16 cellular contexts compared by ENCODE assay signal in the genomic region with DNA sequence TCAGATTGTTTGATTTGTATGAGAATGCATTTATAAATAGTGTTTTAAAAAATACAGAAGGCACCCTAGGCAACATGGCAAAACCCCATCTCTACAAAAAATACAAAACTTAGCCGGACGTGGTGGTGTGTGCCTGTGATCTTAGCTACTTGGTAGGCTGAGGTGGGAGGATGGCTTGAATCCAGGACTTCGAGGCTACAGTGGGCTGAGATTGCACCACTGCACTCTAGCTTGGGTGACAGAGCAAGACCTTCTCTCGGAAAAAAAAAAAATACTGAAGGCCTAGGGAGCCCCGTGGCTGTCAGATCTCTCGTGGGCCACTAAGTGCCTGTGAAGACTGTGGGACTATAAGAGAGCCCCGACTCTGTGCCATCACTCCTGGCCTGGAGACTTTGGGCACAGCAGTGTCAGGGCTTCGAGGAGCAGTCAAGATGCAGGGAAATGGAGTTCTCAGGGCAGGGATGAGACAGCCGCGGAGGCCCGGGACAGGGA. TPM values are rescaled to one million over a fixed set of nuclear protein-coding genes. Genes with fewer than 3 reads are reported as not detected.
DNase-seq lines count a peak whose midpoint lies in the region; TF ChIP-seq lines count a peak whose summit lies in the region.
"Had no signal": no experiment of that assay in that cellular context is flagged by ENCODE, and none has a peak within 500 bp of the region (broad histone marks: within the 10 kb centered on the region; RNA-seq: fewer than 3 reads in every experiment).

No MANE protein-coding gene starts in this region.

- H3K4me3 ChIP-seq in BLaER1, result peak overlapping the region; percentile 44; the same call in 1 of the 2 replicates
- H3K4me3 ChIP-seq in OCI-LY7 (ENCODE audit: low read depth, low read length, poor library complexity, severe bottlenecking), result no peak overlapping the region
- H3K4me3 ChIP-seq in esophagus squamous epithelium, result no peak overlapping the region
- H3K4me3 ChIP-seq: uterus had no signal

- H3K4me1 ChIP-seq in BLaER1 (peaks cover 80% of the 10 kb centered on the region), OCI-LY7 (ENCODE audit: insufficient read depth, low read length, poor library complexity, severe bottlenecking) (peaks cover 16% of the 10 kb centered on the region), esophagus squamous epithelium (peaks cover 0 to 12% (median 6%) of the 10 kb centered on the region in 3 donors)
- H3K4me1 ChIP-seq: BE2C, uterus had no signal

- CTCF ChIA-PET in OCI-LY7 (lab: Charles Lee; ENCODE audit: unreplicated experiment), result interaction anchor here (0.6 to 2.3 kb wide), 2 partner anchors 15 to 74 kb away, joined by 3 to 13 read pairs; no protein-coding TSS in a partner anchor

- H3K9me3 ChIP-seq in BLaER1 (no peaks in the 10 kb centered on the region), OCI-LY7 (ENCODE audit: low read length) (no peaks in the 10 kb centered on the region), esophagus squamous epithelium (no peaks in the 10 kb centered on the region)
- H3K9me3 ChIP-seq: BE2C, uterus had no signal

- H4K20me1 ChIP-seq in BLaER1 (no peaks in the 10 kb centered on the region), OCI-LY7 (ENCODE audit: insufficient read depth, low read length) (no peaks in the 10 kb centered on the region)

- H3K4me3 Mint-ChIP-seq in osteocyte (ENCODE audit: unreplicated experiment) (no peak overlapping the region), endothelial cell (ENCODE audit: unreplicated experiment) (no peak overlapping the region)
- H3K4me3 Mint-ChIP-seq: immature natural killer cell had no signal

- no peaks in the 10 kb centered on the region for H3K36me3 Mint-ChIP-seq in osteocyte (ENCODE audit: unreplicated experiment)
- no peaks in the 10 kb centered on the region for H3K36me3 Mint-ChIP-seq in endothelial cell (ENCODE audit: low read depth, unreplicated experiment)
- H3K36me3 Mint-ChIP-seq: immature natural killer cell had no signal

- H3K27me3 Mint-ChIP-seq in osteocyte (ENCODE audit: unreplicated experiment) (no peaks in the 10 kb centered on the region), endothelial cell (ENCODE audit: unreplicated experiment) (peaks cover 7% of the 10 kb centered on the region)

- no peaks in the 10 kb centered on the region for H3K9me3 Mint-ChIP-seq in osteocyte (ENCODE audit: unreplicated experiment)
- no peaks in the 10 kb centered on the region for H3K9me3 Mint-ChIP-seq in endothelial cell (ENCODE audit: unreplicated experiment)
- H3K9me3 Mint-ChIP-seq: immature natural killer cell had no signal

- no peak for DNase-seq in OCI-LY7 (ENCODE audit: low spot score)
- peak; percentile 29 for DNase-seq in fibroblast of peridontal ligament (ENCODE audit: extremely low read depth)
- DNase-seq in osteocyte (ENCODE audit: extremely low spot score, unreplicated experiment), result no peak
- no peak for DNase-seq in endothelial cell (ENCODE audit: low spot score)
- no peak for DNase-seq in NCI-H774 (lab: John Stamatoyannopoulos, UW)
- DNase-seq in esophagus squamous epithelium (lab: John Stamatoyannopoulos, UW), result no peak
- DNase-seq in pons (ENCODE audit: low spot score), result no peak
- DNase-seq: dermis blood vessel endothelial cell, DMS79 treated with DMSO at 0.1 percent for 48 hours, immature natural killer cell, NCI-H1930 had no signal

- WGBS in esophagus squamous epithelium, 2 donors, result 46 to 52% methylated on average over 6 to 11 of the region's 11 CpGs

- POLR2A ChIA-PET in OCI-LY7 (lab: Charles Lee), result interaction anchor here (0.7 to 2.2 kb wide), 8 partner anchors 9 to 64 kb away, joined by 3 to 8 read pairs (median 4); partner anchors contain the start of gene IWS1

- H3K27ac Mint-ChIP-seq in osteocyte (ENCODE audit: unreplicated experiment), result peak overlapping the region; percentile 71
- no peak overlapping the region for H3K27ac Mint-ChIP-seq in endothelial cell (ENCODE audit: unreplicated experiment)
- H3K27ac Mint-ChIP-seq: immature natural killer cell, progenitor cell of endocrine pancreas had no signal

- H3K27ac ChIP-seq in BLaER1, result peak overlapping the region; percentile 70
- no peak overlapping the region for H3K27ac ChIP-seq in OCI-LY7 (ENCODE audit: low read depth, low read length, poor library complexity, severe bottlenecking)
- H3K27ac ChIP-seq in esophagus squamous epithelium, result no peak overlapping the region
- H3K27ac ChIP-seq: foreskin keratinocyte, uterus had no signal

- peak overlapping the region; percentile 86 for H3K4me2 ChIP-seq in BLaER1
- H3K4me2 ChIP-seq in OCI-LY7 (ENCODE audit: low read length), result peak overlapping the region; percentile 28; the same call in 1 of the 2 replicates

- H2AFZ ChIP-seq in OCI-LY7 (ENCODE audit: low read length), result no peak overlapping the region

- H3K36me3 ChIP-seq in BLaER1, result no peaks in the 10 kb centered on the region
- no peaks in the 10 kb centered on the region for H3K36me3 ChIP-seq in OCI-LY7 (ENCODE audit: insufficient read depth, low read length)
- H3K36me3 ChIP-seq in esophagus squamous epithelium, result no peaks in the 10 kb centered on the region
- H3K36me3 ChIP-seq: BE2C, uterus had no signal

- no TSS peak for BruUV-seq in OCI-LY7 (replicated peaks; lab: Mats Ljungman, UMichigan)

- TF ChIP-seq CTCF in OCI-LY7 (conservative IDR thresholded peaks at IDR 0.05; ENCODE audit: low read length), result no peak
- TF ChIP-seq CTCF in osteocyte (IDR thresholded peaks at IDR 0.05), result no peak
- TF ChIP-seq CTCF in endothelial cell (IDR thresholded peaks at IDR 0.05; ENCODE audit: unreplicated experiment), result no peak
- TF ChIP-seq CTCF in esophagus squamous epithelium (IDR thresholded peaks at IDR 0.05), result no peak

- intact Hi-C loops in OCI-LY7 (cut with micrococcal nuclease; ENCODE audit: unreplicated experiment), result loop anchor here (5.0 kb wide), 1 partner anchor 126 kb away; the partner anchor contains the start of gene SFT2D3
- intact Hi-C loops in esophagus squamous epithelium (cut with DNase I), result no loop called here

- no peaks in the 10 kb centered on the region for H3K27me3 ChIP-seq in BLaER1
- H3K27me3 ChIP-seq in esophagus squamous epithelium, result no peaks in the 10 kb centered on the region
- H3K27me3 ChIP-seq: BE2C, uterus had no signal

- TF ChIP-seq POLR2A in esophagus squamous epithelium (IDR thresholded peaks at IDR 0.05), result no peak

- peaks cover 23% of the 10 kb centered on the region for H3K4me1 Mint-ChIP-seq in osteocyte (ENCODE audit: unreplicated experiment)
- no peaks in the 10 kb centered on the region for H3K4me1 Mint-ChIP-seq in endothelial cell (ENCODE audit: unreplicated experiment)

- H3K79me2 ChIP-seq in OCI-LY7 (ENCODE audit: insufficient read depth, low read depth, low read length), result no peaks in the 10 kb centered on the region

- no peaks in the 10 kb centered on the region for H3K9me2 ChIP-seq in OCI-LY7 (ENCODE audit: insufficient read depth, low read length)

- peak overlapping the region; percentile 16; the same call in 1 of the 2 replicates for H3K9ac ChIP-seq in BLaER1

RNA-seq across cellular contexts. Expression of gene MYO7B, which starts 40.5 kb away (rescaled TPM):
- not detected in 2 replicates for total RNA-seq in OCI-LY7 (2014; rRNA removed; shearing (Covaris generic))
- 3.3 and 3.7 TPM in 2 replicates for total RNA-seq in OCI-LY7 (2022)
- not detected in 2 replicates for total RNA-seq in osteocyte
- total RNA-seq in endothelial cell (ENCODE audit: unreplicated experiment), result 0.90 TPM
- under 1 TPM in 1 of 4 donors, not detected in 3; 0.19 TPM for total RNA-seq in esophagus squamous epithelium
- total RNA-seq: dermis blood vessel endothelial cell, foreskin keratinocyte, progenitor cell of endocrine pancreas had no signal

RNA-seq across cellular contexts. Expression of gene IWS1, which starts 49.7 kb away (rescaled TPM):
- 49.2 and 70.4 TPM in 2 replicates for total RNA-seq in OCI-LY7 (2014; rRNA removed; shearing (Covaris generic))
- total RNA-seq in OCI-LY7 (2022) (56.5 and 56.9 TPM in 2 replicates), osteocyte (39.8 and 40.9 TPM in 2 replicates), endothelial cell (ENCODE audit: unreplicated experiment) (50.5 TPM), esophagus squamous epithelium (10 to 100 TPM; 22.0 to 34.1 (median 28.9) TPM)
